ENCODE assay signal across 2 cellular contexts in the genomic region with DNA sequence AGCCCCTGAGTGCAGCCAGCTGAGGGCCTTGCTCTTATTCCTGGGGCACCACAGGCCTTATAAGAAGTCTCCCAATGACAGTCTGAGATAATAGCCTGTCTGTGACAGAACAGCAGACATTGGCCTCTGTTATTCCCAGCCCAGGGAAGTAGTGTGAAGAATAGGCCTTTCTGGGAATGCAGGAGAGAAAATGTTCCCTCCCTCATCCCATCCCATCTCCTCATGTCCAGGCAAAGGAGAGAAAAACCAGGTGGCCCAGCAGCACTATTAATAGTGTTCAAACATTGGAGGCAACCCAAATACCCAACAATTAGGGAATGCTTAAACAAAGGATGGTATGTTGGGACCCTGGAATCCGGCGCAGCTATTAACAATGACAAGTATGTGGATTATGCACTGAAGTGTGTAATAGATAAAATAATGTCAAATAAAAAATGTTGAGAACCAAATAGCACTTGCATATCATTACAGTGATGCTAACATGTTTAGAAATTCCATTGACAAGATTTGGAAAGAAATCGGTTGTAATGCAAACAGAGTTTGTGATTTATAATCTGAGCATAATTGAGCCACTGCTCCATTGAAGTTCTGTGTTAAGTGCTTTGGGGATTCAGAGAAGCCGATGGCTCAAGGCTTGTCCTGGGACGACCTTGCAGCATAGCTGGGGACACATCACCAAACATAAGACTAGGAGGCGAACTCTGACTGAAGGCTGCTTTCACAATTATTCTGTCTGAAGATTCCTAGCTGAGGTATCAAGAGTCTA.
TF ChIP-seq lines count a peak whose summit lies in the region.

No MANE protein-coding gene starts in this region.

TF ChIP-seq in liver, 16 proteins besides CTCF, POLR2A, EP300 and RAD21 (continued from another document):
- TF ChIP-seq, protein P1, sequence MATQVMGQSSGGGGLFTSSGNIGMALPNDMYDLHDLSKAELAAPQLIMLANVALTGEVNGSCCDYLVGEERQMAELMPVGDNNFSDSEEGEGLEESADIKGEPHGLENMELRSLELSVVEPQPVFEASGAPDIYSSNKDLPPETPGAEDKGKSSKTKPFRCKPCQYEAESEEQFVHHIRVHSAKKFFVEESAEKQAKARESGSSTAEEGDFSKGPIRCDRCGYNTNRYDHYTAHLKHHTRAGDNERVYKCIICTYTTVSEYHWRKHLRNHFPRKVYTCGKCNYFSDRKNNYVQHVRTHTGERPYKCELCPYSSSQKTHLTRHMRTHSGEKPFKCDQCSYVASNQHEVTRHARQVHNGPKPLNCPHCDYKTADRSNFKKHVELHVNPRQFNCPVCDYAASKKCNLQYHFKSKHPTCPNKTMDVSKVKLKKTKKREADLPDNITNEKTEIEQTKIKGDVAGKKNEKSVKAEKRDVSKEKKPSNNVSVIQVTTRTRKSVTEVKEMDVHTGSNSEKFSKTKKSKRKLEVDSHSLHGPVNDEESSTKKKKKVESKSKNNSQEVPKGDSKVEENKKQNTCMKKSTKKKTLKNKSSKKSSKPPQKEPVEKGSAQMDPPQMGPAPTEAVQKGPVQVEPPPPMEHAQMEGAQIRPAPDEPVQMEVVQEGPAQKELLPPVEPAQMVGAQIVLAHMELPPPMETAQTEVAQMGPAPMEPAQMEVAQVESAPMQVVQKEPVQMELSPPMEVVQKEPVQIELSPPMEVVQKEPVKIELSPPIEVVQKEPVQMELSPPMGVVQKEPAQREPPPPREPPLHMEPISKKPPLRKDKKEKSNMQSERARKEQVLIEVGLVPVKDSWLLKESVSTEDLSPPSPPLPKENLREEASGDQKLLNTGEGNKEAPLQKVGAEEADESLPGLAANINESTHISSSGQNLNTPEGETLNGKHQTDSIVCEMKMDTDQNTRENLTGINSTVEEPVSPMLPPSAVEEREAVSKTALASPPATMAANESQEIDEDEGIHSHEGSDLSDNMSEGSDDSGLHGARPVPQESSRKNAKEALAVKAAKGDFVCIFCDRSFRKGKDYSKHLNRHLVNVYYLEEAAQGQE (IDR thresholded peaks at IDR 0.05) = peak; percentile 79

TF ChIP-seq in HepG2, 621 proteins besides CTCF, POLR2A, EP300 and RAD21 (continued from another document):
- TF ChIP-seq, protein P2, sequence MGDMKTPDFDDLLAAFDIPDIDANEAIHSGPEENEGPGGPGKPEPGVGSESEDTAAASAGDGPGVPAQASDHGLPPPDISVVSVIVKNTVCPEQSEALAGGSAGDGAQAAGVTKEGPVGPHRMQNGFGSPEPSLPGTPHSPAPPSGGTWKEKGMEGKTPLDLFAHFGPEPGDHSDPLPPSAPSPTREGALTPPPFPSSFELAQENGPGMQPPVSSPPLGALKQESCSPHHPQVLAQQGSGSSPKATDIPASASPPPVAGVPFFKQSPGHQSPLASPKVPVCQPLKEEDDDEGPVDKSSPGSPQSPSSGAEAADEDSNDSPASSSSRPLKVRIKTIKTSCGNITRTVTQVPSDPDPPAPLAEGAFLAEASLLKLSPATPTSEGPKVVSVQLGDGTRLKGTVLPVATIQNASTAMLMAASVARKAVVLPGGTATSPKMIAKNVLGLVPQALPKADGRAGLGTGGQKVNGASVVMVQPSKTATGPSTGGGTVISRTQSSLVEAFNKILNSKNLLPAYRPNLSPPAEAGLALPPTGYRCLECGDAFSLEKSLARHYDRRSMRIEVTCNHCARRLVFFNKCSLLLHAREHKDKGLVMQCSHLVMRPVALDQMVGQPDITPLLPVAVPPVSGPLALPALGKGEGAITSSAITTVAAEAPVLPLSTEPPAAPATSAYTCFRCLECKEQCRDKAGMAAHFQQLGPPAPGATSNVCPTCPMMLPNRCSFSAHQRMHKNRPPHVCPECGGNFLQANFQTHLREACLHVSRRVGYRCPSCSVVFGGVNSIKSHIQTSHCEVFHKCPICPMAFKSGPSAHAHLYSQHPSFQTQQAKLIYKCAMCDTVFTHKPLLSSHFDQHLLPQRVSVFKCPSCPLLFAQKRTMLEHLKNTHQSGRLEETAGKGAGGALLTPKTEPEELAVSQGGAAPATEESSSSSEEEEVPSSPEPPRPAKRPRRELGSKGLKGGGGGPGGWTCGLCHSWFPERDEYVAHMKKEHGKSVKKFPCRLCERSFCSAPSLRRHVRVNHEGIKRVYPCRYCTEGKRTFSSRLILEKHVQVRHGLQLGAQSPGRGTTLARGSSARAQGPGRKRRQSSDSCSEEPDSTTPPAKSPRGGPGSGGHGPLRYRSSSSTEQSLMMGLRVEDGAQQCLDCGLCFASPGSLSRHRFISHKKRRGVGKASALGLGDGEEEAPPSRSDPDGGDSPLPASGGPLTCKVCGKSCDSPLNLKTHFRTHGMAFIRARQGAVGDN (CRISPR knock-in tag; IDR thresholded peaks at IDR 0.05) = no peak
- TF ChIP-seq, protein P3, sequence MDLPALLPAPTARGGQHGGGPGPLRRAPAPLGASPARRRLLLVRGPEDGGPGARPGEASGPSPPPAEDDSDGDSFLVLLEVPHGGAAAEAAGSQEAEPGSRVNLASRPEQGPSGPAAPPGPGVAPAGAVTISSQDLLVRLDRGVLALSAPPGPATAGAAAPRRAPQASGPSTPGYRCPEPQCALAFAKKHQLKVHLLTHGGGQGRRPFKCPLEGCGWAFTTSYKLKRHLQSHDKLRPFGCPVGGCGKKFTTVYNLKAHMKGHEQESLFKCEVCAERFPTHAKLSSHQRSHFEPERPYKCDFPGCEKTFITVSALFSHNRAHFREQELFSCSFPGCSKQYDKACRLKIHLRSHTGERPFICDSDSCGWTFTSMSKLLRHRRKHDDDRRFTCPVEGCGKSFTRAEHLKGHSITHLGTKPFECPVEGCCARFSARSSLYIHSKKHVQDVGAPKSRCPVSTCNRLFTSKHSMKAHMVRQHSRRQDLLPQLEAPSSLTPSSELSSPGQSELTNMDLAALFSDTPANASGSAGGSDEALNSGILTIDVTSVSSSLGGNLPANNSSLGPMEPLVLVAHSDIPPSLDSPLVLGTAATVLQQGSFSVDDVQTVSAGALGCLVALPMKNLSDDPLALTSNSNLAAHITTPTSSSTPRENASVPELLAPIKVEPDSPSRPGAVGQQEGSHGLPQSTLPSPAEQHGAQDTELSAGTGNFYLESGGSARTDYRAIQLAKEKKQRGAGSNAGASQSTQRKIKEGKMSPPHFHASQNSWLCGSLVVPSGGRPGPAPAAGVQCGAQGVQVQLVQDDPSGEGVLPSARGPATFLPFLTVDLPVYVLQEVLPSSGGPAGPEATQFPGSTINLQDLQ (CRISPR knock-in tag; IDR thresholded peaks at IDR 0.05) = no peak
- no peak for TF ChIP-seq YEATS2 (CRISPR knock-in tag; IDR thresholded peaks at IDR 0.05; ENCODE audit: borderline replicate concordance)
- no peak for TF ChIP-seq ZNF556 (CRISPR knock-in tag; IDR thresholded peaks at IDR 0.05; ENCODE audit: borderline replicate concordance)
- TF ChIP-seq NAIF1 (CRISPR knock-in tag; IDR thresholded peaks at IDR 0.05; ENCODE audit: borderline replicate concordance) = no peak
- TF ChIP-seq, protein P4, sequence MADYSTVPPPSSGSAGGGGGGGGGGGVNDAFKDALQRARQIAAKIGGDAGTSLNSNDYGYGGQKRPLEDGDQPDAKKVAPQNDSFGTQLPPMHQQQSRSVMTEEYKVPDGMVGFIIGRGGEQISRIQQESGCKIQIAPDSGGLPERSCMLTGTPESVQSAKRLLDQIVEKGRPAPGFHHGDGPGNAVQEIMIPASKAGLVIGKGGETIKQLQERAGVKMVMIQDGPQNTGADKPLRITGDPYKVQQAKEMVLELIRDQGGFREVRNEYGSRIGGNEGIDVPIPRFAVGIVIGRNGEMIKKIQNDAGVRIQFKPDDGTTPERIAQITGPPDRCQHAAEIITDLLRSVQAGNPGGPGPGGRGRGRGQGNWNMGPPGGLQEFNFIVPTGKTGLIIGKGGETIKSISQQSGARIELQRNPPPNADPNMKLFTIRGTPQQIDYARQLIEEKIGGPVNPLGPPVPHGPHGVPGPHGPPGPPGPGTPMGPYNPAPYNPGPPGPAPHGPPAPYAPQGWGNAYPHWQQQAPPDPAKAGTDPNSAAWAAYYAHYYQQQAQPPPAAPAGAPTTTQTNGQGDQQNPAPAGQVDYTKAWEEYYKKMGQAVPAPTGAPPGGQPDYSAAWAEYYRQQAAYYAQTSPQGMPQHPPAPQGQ (CRISPR knock-in tag; IDR thresholded peaks at IDR 0.05; ENCODE audit: borderline replicate concordance) = no peak
- no peak for TF ChIP-seq SNAI1 (CRISPR knock-in tag; IDR thresholded peaks at IDR 0.05; ENCODE audit: borderline replicate concordance)
- no peak for TF ChIP-seq HNRNPLL (IDR thresholded peaks at IDR 0.05; ENCODE audit: low read depth, low read length, poor library complexity, severe bottlenecking)
- TF ChIP-seq, protein P5, sequence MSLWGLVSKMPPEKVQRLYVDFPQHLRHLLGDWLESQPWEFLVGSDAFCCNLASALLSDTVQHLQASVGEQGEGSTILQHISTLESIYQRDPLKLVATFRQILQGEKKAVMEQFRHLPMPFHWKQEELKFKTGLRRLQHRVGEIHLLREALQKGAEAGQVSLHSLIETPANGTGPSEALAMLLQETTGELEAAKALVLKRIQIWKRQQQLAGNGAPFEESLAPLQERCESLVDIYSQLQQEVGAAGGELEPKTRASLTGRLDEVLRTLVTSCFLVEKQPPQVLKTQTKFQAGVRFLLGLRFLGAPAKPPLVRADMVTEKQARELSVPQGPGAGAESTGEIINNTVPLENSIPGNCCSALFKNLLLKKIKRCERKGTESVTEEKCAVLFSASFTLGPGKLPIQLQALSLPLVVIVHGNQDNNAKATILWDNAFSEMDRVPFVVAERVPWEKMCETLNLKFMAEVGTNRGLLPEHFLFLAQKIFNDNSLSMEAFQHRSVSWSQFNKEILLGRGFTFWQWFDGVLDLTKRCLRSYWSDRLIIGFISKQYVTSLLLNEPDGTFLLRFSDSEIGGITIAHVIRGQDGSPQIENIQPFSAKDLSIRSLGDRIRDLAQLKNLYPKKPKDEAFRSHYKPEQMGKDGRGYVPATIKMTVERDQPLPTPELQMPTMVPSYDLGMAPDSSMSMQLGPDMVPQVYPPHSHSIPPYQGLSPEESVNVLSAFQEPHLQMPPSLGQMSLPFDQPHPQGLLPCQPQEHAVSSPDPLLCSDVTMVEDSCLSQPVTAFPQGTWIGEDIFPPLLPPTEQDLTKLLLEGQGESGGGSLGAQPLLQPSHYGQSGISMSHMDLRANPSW (CRISPR knock-in tag; IDR thresholded peaks at IDR 0.05; ENCODE audit: borderline replicate concordance) = no peak
- TF ChIP-seq PRPF4 (IDR thresholded peaks at IDR 0.05; ENCODE audit: low read depth, low read length, poor library complexity, severe bottlenecking) = no peak
